ENCODE assay signal across 9 cellular contexts in genomic region chr12:5562581-5562980, GRCh38.
"Had no signal": no experiment of that assay in that cellular context is flagged by ENCODE, and none has a peak within 500 bp of the region (broad histone marks: within the 10 kb centered on the region; RNA-seq: fewer than 3 reads in every experiment).

No MANE protein-coding gene starts in this region.

- DNase-seq: H9, HCEC 1CT, KBM-7 had no signal

- FAIRE-seq: H1, H54, HepG2 had no signal

- H3K36me3 Mint-ChIP-seq: IgD-negative memory B cell had no signal

- H3K4me1 Mint-ChIP-seq: IgD-negative memory B cell had no signal

- H3K27ac ChIP-seq: HL-60 had no signal

- H3K27ac Mint-ChIP-seq: GM23338, H9, IgD-negative memory B cell had no signal

- ATAC-seq: GM23338, HepG2 had no signal

- H3K4me3 Mint-ChIP-seq: GM23338, H9, IgD-negative memory B cell had no signal

- H3K4me3 ChIP-seq: GM23338 had no signal

- H3K9me3 Mint-ChIP-seq: GM23338, H9, IgD-negative memory B cell had no signal
